ENCODE assay signal across 9 cellular contexts in the genomic region with DNA sequence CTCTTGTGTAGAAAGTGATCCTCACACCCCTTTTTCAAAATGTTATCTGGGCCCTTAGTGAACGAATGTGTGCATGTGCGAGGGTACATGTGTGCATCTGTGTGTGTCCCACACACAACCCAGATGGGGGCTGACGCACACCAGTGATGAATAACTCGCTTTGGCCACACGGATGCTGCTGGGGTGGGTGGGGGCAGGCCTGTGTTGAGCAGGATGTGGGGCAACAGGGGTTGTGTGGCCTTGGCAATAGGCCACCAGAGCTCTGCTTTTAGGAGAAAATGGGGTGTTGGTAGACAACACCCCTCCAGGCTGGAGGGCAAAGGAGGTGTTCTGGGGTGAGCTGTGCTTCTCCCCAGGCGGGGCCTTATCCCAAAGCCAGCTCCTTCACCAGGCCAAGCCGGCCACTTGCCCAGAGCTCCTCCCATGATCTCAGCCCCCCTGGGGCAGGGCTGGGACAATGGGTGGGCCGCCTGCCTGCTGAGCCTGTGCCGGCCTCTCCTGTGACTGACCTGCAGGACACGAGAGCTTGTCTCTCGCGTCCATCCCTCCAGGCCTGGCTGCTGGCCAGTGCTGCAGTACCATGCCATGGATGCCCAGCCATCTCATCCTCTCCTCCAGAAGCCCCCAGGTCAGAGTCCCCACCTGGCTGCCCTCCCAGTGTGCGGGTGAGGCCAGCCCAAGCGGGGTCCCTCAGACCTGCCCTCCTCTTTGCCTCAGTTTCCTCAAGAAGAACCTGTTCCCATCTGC. TPM values are rescaled to one million over a fixed set of nuclear protein-coding genes. Genes with fewer than 3 reads are reported as not detected.
A peak's percentile ranks its signal among the peaks of the same experiment; 100 is the strongest.
DNase-seq lines count a peak whose midpoint lies in the region; ATAC-seq, FAIRE-seq and TF ChIP-seq lines count a peak whose summit lies in the region.
"Had no signal": no experiment of that assay in that cellular context is flagged by ENCODE, and none has a peak within 500 bp of the region (broad histone marks: within the 10 kb centered on the region; RNA-seq: fewer than 3 reads in every experiment).

No MANE protein-coding gene starts in this region.

- CTCF ChIA-PET in PC-3 (lab: Charles Lee): interaction anchor here (0.5 to 0.7 kb wide), 4 partner anchors 25 to 1663 kb away, joined by 3 to 7 read pairs (median 4); no protein-coding TSS in a partner anchor
- CTCF ChIA-PET in endothelial cell of umbilical vein (lab: Charles Lee): interaction anchor here (0.9 to 4.5 kb wide), 9 partner anchors 9 to 68 kb away, joined by 3 to 57 read pairs (median 6); no protein-coding TSS in a partner anchor

- H3K9me3 Mint-ChIP-seq in osteocyte (ENCODE audit: unreplicated experiment): no peaks in the 10 kb centered on the region
- H3K9me3 Mint-ChIP-seq: T-helper 1 cell treated with Interleukin-12 subunit alpha and Interleukin-12 subunit beta and Interleukin-4 antibody, amounts not matched to agents 30 μg/mL and 1 μg/mL, for 36 hours had no signal

- no TSS peak for BruUV-seq in PC-3 (replicated peaks; lab: Mats Ljungman, UMichigan)
- BruUV-seq in endothelial cell of umbilical vein (replicated peaks; lab: Mats Ljungman, UMichigan): no TSS peak

- H3K4me3 Mint-ChIP-seq in osteocyte (ENCODE audit: unreplicated experiment): peak overlapping the region; percentile 80

- peak overlapping the region; percentile 68 for H3K9ac ChIP-seq in PC-3 (ENCODE audit: low read length)
- H3K9ac ChIP-seq in endothelial cell of umbilical vein (replicated peaks; ENCODE audit: extremely low read depth, insufficient read depth, low read length): peak overlapping the region; percentile 77

- no peaks in the 10 kb centered on the region for H3K9me1 ChIP-seq in endothelial cell of umbilical vein (replicated peaks; ENCODE audit: control insufficient read depth, extremely low read depth, insufficient read depth, low read length)

- peak overlapping the region; percentile 98 for H3K4me2 ChIP-seq in PC-3 (ENCODE audit: low read length)
- H3K4me2 ChIP-seq in endothelial cell of umbilical vein (ENCODE audit: insufficient read depth, low read length): peak overlapping the region; percentile 77

- no peaks in the 10 kb centered on the region for H3F3A ChIP-seq in PC-3 (ENCODE audit: low read length, unreplicated experiment)

- ATAC-seq in PC-3 (no peak), GM18519 (IDR thresholded peaks at IDR 0.05; ENCODE audit: low FRiP score, unreplicated experiment) (no peak)

- POLR2A ChIA-PET in PC-3 (lab: Charles Lee; ENCODE audit: unreplicated experiment) (interaction anchor here (1.9 kb wide), 1 partner anchor 26 kb away, joined by 6 read pairs; the partner anchor contains the start of gene PDLIM7), endothelial cell of umbilical vein (lab: Charles Lee) (interaction anchor here (0.6 to 1.5 kb wide), 5 partner anchors 9 to 25 kb away, joined by 3 to 5 read pairs (median 4); no protein-coding TSS in a partner anchor)

- peaks cover 21% of the 10 kb centered on the region for H3K4me1 ChIP-seq in PC-3 (ENCODE audit: insufficient read depth, low read length)
- peaks cover 31% of the 10 kb centered on the region for H3K4me1 ChIP-seq in endothelial cell of umbilical vein (ENCODE audit: control insufficient read depth, extremely low read depth, insufficient read depth, low read length)

- DNase-seq in PC-3: no peak
- DNase-seq in endothelial cell of umbilical vein (ENCODE audit: low read depth, low spot score): no peak
- no peak for DNase-seq in osteocyte (ENCODE audit: extremely low spot score, unreplicated experiment)
- DNase-seq in DMS114 treated with DMSO at 0.1 percent for 48 hours (lab: John Stamatoyannopoulos, UW; ENCODE audit: unreplicated experiment): no peak
- DNase-seq in H4 (ENCODE audit: low spot score): no peak
- DNase-seq in DMS153 treated with DMSO at 0.1 percent for 48 hours (lab: John Stamatoyannopoulos, UW; ENCODE audit: unreplicated experiment): no peak

- H3K4me1 Mint-ChIP-seq in osteocyte (ENCODE audit: unreplicated experiment): peaks cover 57% of the 10 kb centered on the region

- no peaks in the 10 kb centered on the region for H3K9me3 ChIP-seq in PC-3 (ENCODE audit: low read length)
- no peaks in the 10 kb centered on the region for H3K9me3 ChIP-seq in endothelial cell of umbilical vein (replicated peaks; ENCODE audit: control insufficient read depth, insufficient read depth, low read length)

- intact Hi-C loops in PC-3 (cut with micrococcal nuclease): loop anchor here (1.0 to 2.0 kb wide), 2 partner anchors 15 to 26 kb away; partner anchors contain the start of gene PDLIM7
- intact Hi-C loops in endothelial cell of umbilical vein (cut with micrococcal nuclease): loop anchor here (1.0 to 10.0 kb wide), 3 partner anchors 9 to 1027 kb away; partner anchors contain the start of gene FAF2

- FAIRE-seq in endothelial cell of umbilical vein (lab: Jason Lieb, UNC): peak; percentile 49

- no peak overlapping the region for H2AFZ ChIP-seq in PC-3 (ENCODE audit: low read length)
- H2AFZ ChIP-seq in endothelial cell of umbilical vein (ENCODE audit: low read depth, low read length): no peak overlapping the region

- H4K20me1 ChIP-seq in PC-3 (ENCODE audit: low read length) (peaks cover 36% of the 10 kb centered on the region; the same call in 1 of the 2 replicates), endothelial cell of umbilical vein (replicated peaks; ENCODE audit: control insufficient read depth, extremely low read depth, insufficient read depth, low read length) (no peaks in the 10 kb centered on the region)

- dilution Hi-C loops in endothelial cell of umbilical vein (cut with MboI; ENCODE audit: extremely low pct_ligation_motif_present, low sequenced_read_pairs): no loop called here

- H3K79me2 ChIP-seq in PC-3 (ENCODE audit: low read length): peaks cover 34% of the 10 kb centered on the region
- H3K79me2 ChIP-seq in endothelial cell of umbilical vein (ENCODE audit: control insufficient read depth, insufficient read depth, low read length): peaks cover 49% of the 10 kb centered on the region

- H3K36me3 Mint-ChIP-seq in osteocyte (ENCODE audit: unreplicated experiment): peaks cover 7% of the 10 kb centered on the region

- H3K27me3 ChIP-seq in PC-3 (ENCODE audit: low read length) (no peaks in the 10 kb centered on the region), endothelial cell of umbilical vein (ENCODE audit: control insufficient read depth in 2 of 2, insufficient read depth in 2 of 2, low read length in 2 of 2) (no peaks in the 10 kb centered on the region)

- no peak for TF ChIP-seq POLR2A in endothelial cell of umbilical vein (IDR thresholded peaks at IDR 0.05; ENCODE audit: low read depth, low read length)

- H3K4me3 ChIP-seq in PC-3 (ENCODE audit: low read length) (peak overlapping the region; percentile 90), endothelial cell of umbilical vein (replicated peaks in 1 of 3; ENCODE audit: insufficient read depth in 1 of 3, low read depth in 1 of 3, low read length in 3 of 3) (peak overlapping the region; percentile 58 to 82 (median 72))

- TF ChIP-seq CTCF in C4-2B (conservative IDR thresholded peaks at IDR 0.05) (no peak), PC-3 (conservative IDR thresholded peaks at IDR 0.05; ENCODE audit: low read depth, low read length) (no peak), endothelial cell of umbilical vein (IDR thresholded peaks at IDR 0.05; ENCODE audit: extremely low read depth in 1 of 2, insufficient read depth in 1 of 2, low read depth in 1 of 2, low read length in 2 of 2) (no peak), osteocyte (IDR thresholded peaks at IDR 0.05) (no peak)

- H3K27ac ChIP-seq in C4-2B (peak overlapping the region; percentile 70), PC-3 (ENCODE audit: low read length) (0 out of 2 replicates have a peak overlapping the region, but pooled peaks have one; percentile 4), endothelial cell of umbilical vein (ENCODE audit: insufficient read depth, low read depth, low read length) (peak overlapping the region; percentile 10)

- no peaks in the 10 kb centered on the region for H3K27me3 Mint-ChIP-seq in osteocyte (ENCODE audit: unreplicated experiment)

- peak overlapping the region; percentile 60 for H3K27ac Mint-ChIP-seq in osteocyte (ENCODE audit: unreplicated experiment)
- H3K27ac Mint-ChIP-seq: T-helper 1 cell treated with Interleukin-12 subunit alpha and Interleukin-12 subunit beta and Interleukin-4 antibody, amounts not matched to agents 30 μg/mL and 1 μg/mL, for 36 hours had no signal

- no peaks in the 10 kb centered on the region for H3K9me2 ChIP-seq in PC-3 (replicated peaks; ENCODE audit: low read length)

- H3K36me3 ChIP-seq in PC-3 (ENCODE audit: low read depth, low read length) (peaks cover 6% of the 10 kb centered on the region; the same call in 1 of the 2 replicates), endothelial cell of umbilical vein (ENCODE audit: control insufficient read depth in 2 of 2, extremely low read depth in 1 of 2, insufficient read depth in 2 of 2, low read length in 2 of 2) (peaks cover 3 to 20% of the 10 kb centered on the region in 2 experiments)

RNA-seq across cellular contexts. Expression of gene DBN1, which starts 1.7 kb away (rescaled TPM):
- 127 and 207 TPM in 2 replicates for total RNA-seq in PC-3 (2014; rRNA removed)
- total RNA-seq in endothelial cell of umbilical vein: 310 and 336 TPM in 2 replicates
- 198 and 267 TPM in 2 replicates for polyA plus RNA-seq in endothelial cell of umbilical vein
- 95.2 and 108 TPM in 2 replicates for polyA plus RNA-seq in endothelial cell of umbilical vein (2011; cell fraction: cytosol; rRNA removed)
- polyA plus RNA-seq in endothelial cell of umbilical vein (2011; cell fraction: nucleus; rRNA removed): 848 and 1,132 TPM in 2 replicates
- polyA plus RNA-seq in endothelial cell of umbilical vein (2012): 185 and 211 TPM in 2 replicates
- 158 and 165 TPM in 2 replicates for polyA minus RNA-seq in endothelial cell of umbilical vein
- 9.4 TPM for polyA minus RNA-seq in endothelial cell of umbilical vein (2011; cell fraction: cytosol; rRNA and poly(A)+ RNA removed)
- polyA minus RNA-seq in endothelial cell of umbilical vein (2011; cell fraction: nucleus; rRNA and poly(A)+ RNA removed): 135 and 363 TPM in 2 replicates
- total RNA-seq in osteocyte: 248 and 249 TPM in 2 replicates
- total RNA-seq in H4 (2014; rRNA removed; shearing (Covaris generic)): 140 and 153 TPM in 2 replicates

RNA-seq across cellular contexts. Expression of gene PRR7, which starts 25.2 kb away (rescaled TPM):
- total RNA-seq in PC-3 (2014; rRNA removed): 40.6 and 47.2 TPM in 2 replicates
- total RNA-seq in endothelial cell of umbilical vein: 5.7 and 6.5 TPM in 2 replicates
- 6.6 and 10.5 TPM in 2 replicates for polyA plus RNA-seq in endothelial cell of umbilical vein
- 1.9 and 4.7 TPM in 2 replicates for polyA plus RNA-seq in endothelial cell of umbilical vein (2011; cell fraction: cytosol; rRNA removed)
- polyA plus RNA-seq in endothelial cell of umbilical vein (2011; cell fraction: nucleus; rRNA removed): 1.9 and 2.6 TPM in 2 replicates
- 2.6 and 4.7 TPM in 2 replicates for polyA plus RNA-seq in endothelial cell of umbilical vein (2012)
- 0.38 and 0.63 TPM in 2 replicates for polyA minus RNA-seq in endothelial cell of umbilical vein
- polyA minus RNA-seq in endothelial cell of umbilical vein (2011; cell fraction: cytosol; rRNA and poly(A)+ RNA removed): 6.8 TPM
- 0.53 and 1.8 TPM in 2 replicates for polyA minus RNA-seq in endothelial cell of umbilical vein (2011; cell fraction: nucleus; rRNA and poly(A)+ RNA removed)
- total RNA-seq in osteocyte: 2.8 and 4.4 TPM in 2 replicates
- 28.6 and 33.7 TPM in 2 replicates for total RNA-seq in H4 (2014; rRNA removed; shearing (Covaris generic))

RNA-seq across cellular contexts. Expression of gene PDLIM7, which starts 25.6 kb away (rescaled TPM):
- total RNA-seq in PC-3 (2014; rRNA removed) (159 and 195 TPM in 2 replicates), endothelial cell of umbilical vein (318 and 371 TPM in 2 replicates), osteocyte (312 and 358 TPM in 2 replicates)
- polyA plus RNA-seq in endothelial cell of umbilical vein: 314 and 418 TPM in 2 replicates
- 181 and 257 TPM in 2 replicates for polyA plus RNA-seq in endothelial cell of umbilical vein (2011; cell fraction: cytosol; rRNA removed)
- 815 and 843 TPM in 2 replicates for polyA plus RNA-seq in endothelial cell of umbilical vein (2011; cell fraction: nucleus; rRNA removed)
- polyA plus RNA-seq in endothelial cell of umbilical vein (2012): 179 and 248 TPM in 2 replicates
- polyA minus RNA-seq in endothelial cell of umbilical vein: 120 and 143 TPM in 2 replicates
- polyA minus RNA-seq in endothelial cell of umbilical vein (2011; cell fraction: cytosol; rRNA and poly(A)+ RNA removed): 25.4 TPM
- 136 and 281 TPM in 2 replicates for polyA minus RNA-seq in endothelial cell of umbilical vein (2011; cell fraction: nucleus; rRNA and poly(A)+ RNA removed)
- 127 and 138 TPM in 2 replicates for total RNA-seq in H4 (2014; rRNA removed; shearing (Covaris generic))

RNA-seq across cellular contexts. Expression of gene DOK3, which starts 37.8 kb away (rescaled TPM):
- total RNA-seq in PC-3 (2014; rRNA removed) (6.2 and 11.7 TPM in 2 replicates), endothelial cell of umbilical vein (5.3 and 8.1 TPM in 2 replicates), osteocyte (5.5 and 7.2 TPM in 2 replicates)
- polyA plus RNA-seq in endothelial cell of umbilical vein: 4.8 and 5.1 TPM in 2 replicates
- polyA plus RNA-seq in endothelial cell of umbilical vein (2011; cell fraction: cytosol; rRNA removed): 1.5 and 2.4 TPM in 2 replicates
- polyA plus RNA-seq in endothelial cell of umbilical vein (2011; cell fraction: nucleus; rRNA removed): 14.5 and 14.8 TPM in 2 replicates
- polyA plus RNA-seq in endothelial cell of umbilical vein (2012): 1.1 and 1.5 TPM in 2 replicates
- polyA minus RNA-seq in endothelial cell of umbilical vein: 3.6 and 5.2 TPM in 2 replicates
- not detected for polyA minus RNA-seq in endothelial cell of umbilical vein (2011; cell fraction: cytosol; rRNA and poly(A)+ RNA removed)
- 6.3 TPM in 2 replicates for polyA minus RNA-seq in endothelial cell of umbilical vein (2011; cell fraction: nucleus; rRNA and poly(A)+ RNA removed)
- total RNA-seq in H4 (2014; rRNA removed; shearing (Covaris generic)): 0.08 and 1.1 TPM in 2 replicates

RNA-seq across cellular contexts. Expression of gene DDX41, which starts 45.0 kb away (rescaled TPM):
- total RNA-seq in PC-3 (2014; rRNA removed) (260 and 318 TPM in 2 replicates), endothelial cell of umbilical vein (86.4 and 103 TPM in 2 replicates), osteocyte (68.7 and 83.1 TPM in 2 replicates)
- 118 and 127 TPM in 2 replicates for polyA plus RNA-seq in endothelial cell of umbilical vein
- polyA plus RNA-seq in endothelial cell of umbilical vein (2011; cell fraction: cytosol; rRNA removed): 130 and 134 TPM in 2 replicates
- 298 and 329 TPM in 2 replicates for polyA plus RNA-seq in endothelial cell of umbilical vein (2011; cell fraction: nucleus; rRNA removed)
- 68.8 and 73.0 TPM in 2 replicates for polyA plus RNA-seq in endothelial cell of umbilical vein (2012)
- 89.2 and 94.8 TPM in 2 replicates for polyA minus RNA-seq in endothelial cell of umbilical vein
- polyA minus RNA-seq in endothelial cell of umbilical vein (2011; cell fraction: cytosol; rRNA and poly(A)+ RNA removed): 94.3 TPM
- polyA minus RNA-seq in endothelial cell of umbilical vein (2011; cell fraction: nucleus; rRNA and poly(A)+ RNA removed): 57.6 and 60.5 TPM in 2 replicates
- total RNA-seq in H4 (2014; rRNA removed; shearing (Covaris generic)): 106 and 122 TPM in 2 replicates

Comparison
In these comparisons a context has a peak if more than half of its experiments do, and no peak if none do; other contexts are left out.
1. H3K27ac ChIP-seq: peak in every context shown above with its lines; median percentile 70 in C4-2B; 10 in endothelial cell of umbilical vein; 4 in PC-3.